8 cellular contexts compared by ENCODE assay signal in the genomic region with DNA sequence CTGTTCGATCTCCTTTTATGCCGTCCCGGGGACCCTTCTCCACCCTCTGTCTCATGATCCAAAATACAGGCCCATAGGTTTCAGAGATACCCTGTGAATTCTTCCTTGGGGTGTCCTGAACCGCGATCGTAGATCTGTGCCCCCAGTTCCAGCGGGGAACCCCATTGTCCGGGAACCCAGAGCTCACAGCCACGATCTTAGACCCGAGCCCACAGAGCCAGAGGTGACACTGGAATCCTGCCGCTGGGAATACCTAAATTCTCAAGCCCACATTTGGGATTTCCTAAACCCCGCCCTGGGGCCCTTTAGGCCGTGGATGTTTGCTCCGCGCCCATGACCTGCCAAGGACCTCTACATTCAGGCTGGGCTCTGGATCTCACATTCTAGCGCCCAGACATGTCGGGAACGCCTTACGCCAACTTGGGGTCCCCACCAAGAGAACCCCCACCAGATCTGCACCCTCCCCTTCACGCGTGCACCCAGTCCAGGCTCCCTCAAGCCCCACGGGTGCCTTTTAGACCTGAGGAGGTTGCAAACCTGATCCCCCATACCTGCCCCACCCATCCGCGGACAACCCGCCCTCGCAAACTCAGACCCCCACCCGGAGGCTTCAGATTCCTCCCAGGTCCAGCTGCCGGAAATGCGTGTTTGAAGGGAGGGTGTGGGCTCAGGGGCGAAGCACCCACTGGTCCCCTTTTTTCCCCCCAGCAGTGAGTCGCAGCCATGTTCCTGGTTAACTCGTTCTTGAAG. TPM values are rescaled to one million over a fixed set of nuclear protein-coding genes. Genes with fewer than 3 reads are reported as not detected.
DNase-seq lines count a peak whose midpoint lies in the region; ATAC-seq and TF ChIP-seq lines count a peak whose summit lies in the region.

No MANE protein-coding gene starts in this region.

- H3K4me3 ChIP-seq in osteoblast (ENCODE audit: insufficient read depth, low read length): peak overlapping the region; percentile 100

- TF ChIP-seq CTCF in glutamatergic neuron (IDR thresholded peaks at IDR 0.05; ENCODE audit: partially characterized antibody, unreplicated experiment) (no peak), osteoblast (IDR thresholded peaks at IDR 0.05; ENCODE audit: extremely low read depth, low read depth, low read length) (no peak)

- peaks cover 3% of the 10 kb centered on the region for H3K9me3 Mint-ChIP-seq in activated naive CD4-positive, alpha-beta T cell treated with anti-CD3 and anti-CD28 coated beads, Interleukin-2, amount 10 ng/mL, durations not matched to agents 7 days and 5 days
- H3K9me3 Mint-ChIP-seq in glutamatergic neuron (ENCODE audit: unreplicated experiment): peaks cover 10% of the 10 kb centered on the region

- peak overlapping the region; percentile 93 for H3K27ac ChIP-seq in osteoblast (ENCODE audit: low read depth, low read length)

- CTCF ChIA-PET in activated naive CD4-positive, alpha-beta T cell treated with anti-CD3 and anti-CD28 coated beads, Interleukin-2, amount 10 ng/mL, durations not matched to agents 7 days and 5 days (lab: Charles Lee): interaction anchor here (5.5 kb wide), 1 partner anchor 12 kb away, joined by 28 read pairs; no protein-coding TSS in a partner anchor

- H3K27me3 Mint-ChIP-seq in activated naive CD4-positive, alpha-beta T cell treated with anti-CD3 and anti-CD28 coated beads, Interleukin-2, amount 10 ng/mL, durations not matched to agents 7 days and 5 days: peaks cover under 1% of the 10 kb centered on the region
- peaks cover 12% of the 10 kb centered on the region for H3K27me3 Mint-ChIP-seq in glutamatergic neuron (ENCODE audit: unreplicated experiment)

- H3K36me3 Mint-ChIP-seq in activated naive CD4-positive, alpha-beta T cell treated with anti-CD3 and anti-CD28 coated beads, Interleukin-2, amount 10 ng/mL, durations not matched to agents 7 days and 5 days: peaks cover 23% of the 10 kb centered on the region
- H3K36me3 Mint-ChIP-seq in glutamatergic neuron (ENCODE audit: unreplicated experiment): peaks cover 8% of the 10 kb centered on the region

- ATAC-seq in HG03457 (IDR thresholded peaks at IDR 0.05; ENCODE audit: unreplicated experiment): no peak

- H4K20me1 ChIP-seq in osteoblast (ENCODE audit: insufficient read depth, low read length): peaks cover 23% of the 10 kb centered on the region

- peaks cover 30% of the 10 kb centered on the region for H3K36me3 ChIP-seq in osteoblast (ENCODE audit: insufficient read depth, low read length)

- H3K27me3 ChIP-seq in osteoblast (ENCODE audit: insufficient read depth, low read length): no peaks in the 10 kb centered on the region

- H3K4me1 ChIP-seq in osteoblast (ENCODE audit: insufficient read depth, low read length): peaks cover 19% of the 10 kb centered on the region

- peak overlapping the region; percentile 96 for H3K27ac Mint-ChIP-seq in activated naive CD4-positive, alpha-beta T cell treated with anti-CD3 and anti-CD28 coated beads, Interleukin-2, amount 10 ng/mL, durations not matched to agents 7 days and 5 days
- peak overlapping the region; percentile 91 for H3K27ac Mint-ChIP-seq in glutamatergic neuron (ENCODE audit: unreplicated experiment)

- peak overlapping the region; percentile 96 for H3K4me3 Mint-ChIP-seq in activated naive CD4-positive, alpha-beta T cell treated with anti-CD3 and anti-CD28 coated beads, Interleukin-2, amount 10 ng/mL, durations not matched to agents 7 days and 5 days
- peak overlapping the region; percentile 98 for H3K4me3 Mint-ChIP-seq in glutamatergic neuron (ENCODE audit: unreplicated experiment)

- peak overlapping the region; percentile 82 for H2AFZ ChIP-seq in osteoblast (ENCODE audit: low read length)

- DNase-seq in activated CD4-positive, alpha-beta T cell treated with anti-CD3 and anti-CD28 coated beads for 1 hour: peak; percentile 11
- DNase-seq in activated CD4-positive, alpha-beta T cell treated with anti-CD3 and anti-CD28 coated beads, Interleukin-2, amount 50 U/mL, for 1 hour: no peak
- DNase-seq in HT1080 (ENCODE audit: low read depth) (peak; percentile 46), OCI-M1 (lab: John Stamatoyannopoulos, UW) (peak; percentile 79), glutamatergic neuron (peak; percentile 55), osteoblast (ENCODE audit: insufficient read length, low spot score, missing footprints) (peak; percentile 96)
- peak; percentile 72 for DNase-seq in activated naive CD4-positive, alpha-beta T cell treated with anti-CD3 and anti-CD28 coated beads, Interleukin-2, amount 10 ng/mL, durations not matched to agents 7 days and 5 days

- H3K4me2 ChIP-seq in osteoblast (ENCODE audit: insufficient read depth, low read length): peak overlapping the region; percentile 98

- peaks cover 36% of the 10 kb centered on the region for H3K79me2 ChIP-seq in osteoblast (ENCODE audit: insufficient read depth, low read length)

- H3K9me3 ChIP-seq in osteoblast (ENCODE audit: low read depth, low read length): no peaks in the 10 kb centered on the region

- H3K4me1 Mint-ChIP-seq in activated naive CD4-positive, alpha-beta T cell treated with anti-CD3 and anti-CD28 coated beads, Interleukin-2, amount 10 ng/mL, durations not matched to agents 7 days and 5 days: peaks cover 41% of the 10 kb centered on the region
- peaks cover 7% of the 10 kb centered on the region for H3K4me1 Mint-ChIP-seq in glutamatergic neuron (ENCODE audit: low read depth, unreplicated experiment)

RNA-seq across cellular contexts. Expression of a gene that starts 0.6 kb away (rescaled TPM):
- total RNA-seq in HT1080 (2014; rRNA removed; shearing (Covaris generic)): 391 and 431 TPM in 2 replicates
- polyA plus RNA-seq in HT1080 (2015; cell fraction: cytosol; rRNA removed): 426 and 495 TPM in 2 replicates
- polyA plus RNA-seq in HT1080 (2015; cell fraction: nucleus; rRNA removed): 268 and 269 TPM in 2 replicates
- total RNA-seq in glutamatergic neuron (ENCODE audit: unreplicated experiment) (478 TPM), osteoblast (400 and 420 TPM in 2 replicates)

RNA-seq across cellular contexts. Expression of a gene that starts 11.8 kb away (rescaled TPM):
- not detected in 2 replicates for total RNA-seq in HT1080 (2014; rRNA removed; shearing (Covaris generic))
- polyA plus RNA-seq in HT1080 (2015; cell fraction: cytosol; rRNA removed): not detected in 2 replicates
- not detected in 2 replicates for polyA plus RNA-seq in HT1080 (2015; cell fraction: nucleus; rRNA removed)
- 62.3 TPM for total RNA-seq in glutamatergic neuron (ENCODE audit: unreplicated experiment)
- total RNA-seq in osteoblast: 8.3 and 13.6 TPM in 2 replicates

RNA-seq across cellular contexts. Expression of a gene that starts 25.2 kb away (rescaled TPM):
- 176 and 193 TPM in 2 replicates for total RNA-seq in HT1080 (2014; rRNA removed; shearing (Covaris generic))
- 114 and 200 TPM in 2 replicates for polyA plus RNA-seq in HT1080 (2015; cell fraction: cytosol; rRNA removed)
- 69.1 and 103 TPM in 2 replicates for polyA plus RNA-seq in HT1080 (2015; cell fraction: nucleus; rRNA removed)
- 337 TPM for total RNA-seq in glutamatergic neuron (ENCODE audit: unreplicated experiment)
- 126 and 136 TPM in 2 replicates for total RNA-seq in osteoblast

RNA-seq across cellular contexts. Expression of a gene that starts 25.8 kb away (rescaled TPM):
- 124 and 135 TPM in 2 replicates for total RNA-seq in HT1080 (2014; rRNA removed; shearing (Covaris generic))
- polyA plus RNA-seq in HT1080 (2015; cell fraction: cytosol; rRNA removed): 32.7 and 49.8 TPM in 2 replicates
- 8.2 and 13.2 TPM in 2 replicates for polyA plus RNA-seq in HT1080 (2015; cell fraction: nucleus; rRNA removed)
- total RNA-seq in glutamatergic neuron (ENCODE audit: unreplicated experiment) (79.2 TPM), osteoblast (22.4 and 33.6 TPM in 2 replicates)

RNA-seq across cellular contexts. Expression of a gene that starts 29.5 kb away (rescaled TPM):
- not detected in 2 replicates for total RNA-seq in HT1080 (2014; rRNA removed; shearing (Covaris generic))
- polyA plus RNA-seq in HT1080 (2015; cell fraction: cytosol; rRNA removed): not detected in 2 replicates
- polyA plus RNA-seq in HT1080 (2015; cell fraction: nucleus; rRNA removed): not detected in 2 replicates
- not detected for total RNA-seq in glutamatergic neuron (ENCODE audit: unreplicated experiment)
- total RNA-seq in osteoblast: not detected in 2 replicates
